Comparison of ENCODE assay signal across 18 cellular contexts in genomic region chr1:38235705-38236104, GRCh38.
DNase-seq lines count a peak whose midpoint lies in the region; ATAC-seq and TF ChIP-seq lines count a peak whose summit lies in the region.
"Had no signal": no experiment of that assay in that cellular context is flagged by ENCODE, and none has a peak within 500 bp of the region (broad histone marks: within the 10 kb centered on the region; RNA-seq: fewer than 3 reads in every experiment).

No MANE protein-coding gene starts in this region.

- peaks cover 24% of the 10 kb centered on the region for H3K9me3 Mint-ChIP-seq in WTC11
- H3K9me3 Mint-ChIP-seq: CD4-positive, alpha-beta T cell; natural killer cell treated with Interleukin-12 subunit alpha and Interleukin-12 subunit beta and Interleukin-15 and Interleukin-18, amount 100 ng/mL, for 72 hours; stimulated activated memory B cell treated with anti-CD40 and anti-IgM and Interleukin-4, amounts not matched to agents 10 μg/mL and 1 μg/mL and 100 μg/mL, for 72 hours had no signal

- no peak overlapping the region for H3K27ac Mint-ChIP-seq in WTC11
- H3K27ac Mint-ChIP-seq: CD4-positive, alpha-beta T cell; natural killer cell treated with Interleukin-12 subunit alpha and Interleukin-12 subunit beta and Interleukin-15 and Interleukin-18, amount 100 ng/mL, for 72 hours; stimulated activated memory B cell treated with anti-CD40 and anti-IgM and Interleukin-4, amounts not matched to agents 10 μg/mL and 1 μg/mL and 100 μg/mL, for 72 hours had no signal

- H3K27me3 ChIP-seq in esophagus muscularis mucosa: no peaks in the 10 kb centered on the region
- H3K27me3 ChIP-seq: cardiac muscle cell, SJSA1 had no signal

- peaks cover 0 to 8% (median 0%) of the 10 kb centered on the region in 4 donors for H3K9me3 ChIP-seq in esophagus muscularis mucosa
- H3K9me3 ChIP-seq: HAP-1, SJSA1 had no signal

- TF ChIP-seq POLR2A in esophagus muscularis mucosa (IDR thresholded peaks at IDR 0.05; ENCODE audit: low read depth): no peak

- WGBS in esophagus muscularis mucosa: 75% methylated on average over 3 of the region's 3 CpGs

- DNase-seq in ELR (ENCODE audit: low read depth) (peak; percentile 33), NCI-H226 (peak; percentile 72), epithelial cell of esophagus (ENCODE audit: low read depth) (peak; percentile 33), renal cortical epithelial cell (ENCODE audit: low read depth) (peak; percentile 86), WTC11 (ENCODE audit: low spot score) (no peak), esophagus muscularis mucosa (ENCODE audit: extremely low spot score) (no peak)
- DNase-seq: CD4-positive, alpha-beta T cell; hippocampal formation; left ventricle myocardium superior; NK-92 treated with Interleukin-12 subunit alpha and Interleukin-12 subunit beta, amount 100 ng/mL, for 24 hours; right cardiac atrium had no signal

- no peaks in the 10 kb centered on the region for H3K36me3 ChIP-seq in esophagus muscularis mucosa
- H3K36me3 ChIP-seq: cardiac muscle cell, HAP-1, SJSA1 had no signal

- H3K4me1 Mint-ChIP-seq in WTC11: 0 out of 2 replicates have a peak, but pooled peaks cover 6% of the 10 kb centered on the region
- H3K4me1 Mint-ChIP-seq: stimulated activated memory B cell treated with anti-CD40 and anti-IgM and Interleukin-4, amounts not matched to agents 10 μg/mL and 1 μg/mL and 100 μg/mL, for 72 hours had no signal

- TF ChIP-seq CTCF in epithelial cell of esophagus (IDR thresholded peaks at IDR 0.05; ENCODE audit: insufficient read depth, low read depth, low read length, missing control alignments) (no peak), WTC11 (IDR thresholded peaks at IDR 0.05) (no peak), esophagus muscularis mucosa (IDR thresholded peaks at IDR 0.05) (no peak)

- ATAC-seq in WTC11 (no peak), GM19463 (IDR thresholded peaks at IDR 0.05; ENCODE audit: unreplicated experiment) (no peak), HG02870 (IDR thresholded peaks at IDR 0.05; ENCODE audit: unreplicated experiment) (no peak)
- ATAC-seq: left ventricle myocardium superior; natural killer cell treated with Interleukin-12 subunit alpha and Interleukin-12 subunit beta and Interleukin-15 and Interleukin-18, amount 100 ng/mL, for 72 hours; right cardiac atrium; stimulated activated memory B cell treated with anti-CD40 and anti-IgM and Interleukin-4, amounts not matched to agents 10 μg/mL and 1 μg/mL and 100 μg/mL, for 72 hours had no signal

- peaks cover 3% of the 10 kb centered on the region; the same call in 1 of the 2 replicates for H3K27me3 Mint-ChIP-seq in WTC11 (ENCODE audit: low read depth)

- TF ChIP-seq EP300 in esophagus muscularis mucosa (IDR thresholded peaks at IDR 0.05): no peak

- CTCF ChIA-PET in WTC11 (lab: Charles Lee): no interaction called here

- peaks cover 4% of the 10 kb centered on the region; the same call in 1 of the 2 replicates for H3K36me3 Mint-ChIP-seq in WTC11
- H3K36me3 Mint-ChIP-seq: natural killer cell treated with Interleukin-12 subunit alpha and Interleukin-12 subunit beta and Interleukin-15 and Interleukin-18, amount 100 ng/mL, for 72 hours; stimulated activated memory B cell treated with anti-CD40 and anti-IgM and Interleukin-4, amounts not matched to agents 10 μg/mL and 1 μg/mL and 100 μg/mL, for 72 hours had no signal

- H3K4me3 ChIP-seq in epithelial cell of esophagus (ENCODE audit: low read length) (no peak overlapping the region), esophagus muscularis mucosa (no peak overlapping the region)
- H3K4me3 ChIP-seq: cardiac muscle cell, HAP-1, SJSA1 had no signal

- H3K4me3 Mint-ChIP-seq in WTC11: no peak overlapping the region
- H3K4me3 Mint-ChIP-seq: CD4-positive, alpha-beta T cell; natural killer cell treated with Interleukin-12 subunit alpha and Interleukin-12 subunit beta and Interleukin-15 and Interleukin-18, amount 100 ng/mL, for 72 hours; stimulated activated memory B cell treated with anti-CD40 and anti-IgM and Interleukin-4, amounts not matched to agents 10 μg/mL and 1 μg/mL and 100 μg/mL, for 72 hours had no signal

- intact Hi-C loops in esophagus muscularis mucosa (cut with DNase I): no loop called here

- POLR2A ChIA-PET in WTC11 (lab: Charles Lee): no interaction called here

- H3K4me1 ChIP-seq in esophagus muscularis mucosa: no peaks in the 10 kb centered on the region
- H3K4me1 ChIP-seq: HAP-1 had no signal

- H3K27ac ChIP-seq in esophagus muscularis mucosa (replicated peaks in 1 of 4): no peak overlapping the region
- H3K27ac ChIP-seq: cardiac muscle cell, SJSA1 had no signal

TF ChIP-seq in WTC11, 78 proteins besides CTCF, POLR2A, EP300 and RAD21:
- TF ChIP-seq, protein P1, sequence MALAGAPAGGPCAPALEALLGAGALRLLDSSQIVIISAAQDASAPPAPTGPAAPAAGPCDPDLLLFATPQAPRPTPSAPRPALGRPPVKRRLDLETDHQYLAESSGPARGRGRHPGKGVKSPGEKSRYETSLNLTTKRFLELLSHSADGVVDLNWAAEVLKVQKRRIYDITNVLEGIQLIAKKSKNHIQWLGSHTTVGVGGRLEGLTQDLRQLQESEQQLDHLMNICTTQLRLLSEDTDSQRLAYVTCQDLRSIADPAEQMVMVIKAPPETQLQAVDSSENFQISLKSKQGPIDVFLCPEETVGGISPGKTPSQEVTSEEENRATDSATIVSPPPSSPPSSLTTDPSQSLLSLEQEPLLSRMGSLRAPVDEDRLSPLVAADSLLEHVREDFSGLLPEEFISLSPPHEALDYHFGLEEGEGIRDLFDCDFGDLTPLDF (CRISPR knock-in tag; IDR thresholded peaks at IDR 0.05): no peak
- TF ChIP-seq IRF2 (CRISPR knock-in tag; IDR thresholded peaks at IDR 0.05; ENCODE audit: borderline replicate concordance, low read depth) (no peak), SMAD4 (CRISPR knock-in tag; IDR thresholded peaks at IDR 0.05) (no peak), ZNF232 (CRISPR knock-in tag; IDR thresholded peaks at IDR 0.05) (no peak), ETV6 (CRISPR knock-in tag; IDR thresholded peaks at IDR 0.05) (no peak), GRHL2 (CRISPR knock-in tag; IDR thresholded peaks at IDR 0.05; ENCODE audit: insufficient replicate concordance, severe bottlenecking) (no peak), SMAD3 (CRISPR knock-in tag; IDR thresholded peaks at IDR 0.05; ENCODE audit: borderline replicate concordance) (no peak), ZNF281 (CRISPR knock-in tag; IDR thresholded peaks at IDR 0.05) (no peak), JAZF1 (CRISPR knock-in tag; IDR thresholded peaks at IDR 0.05) (no peak)

Comparison
In these comparisons a context has a peak if more than half of its experiments do, and no peak if none do; other contexts are left out.
1. DNase-seq: peak in ELR (single experiment), NCI-H226 (single experiment), epithelial cell of esophagus (single experiment) and renal cortical epithelial cell (single experiment); none in WTC11 (single experiment) and esophagus muscularis mucosa (single experiment).